8 cellular contexts compared by ENCODE assay signal in the genomic region with DNA sequence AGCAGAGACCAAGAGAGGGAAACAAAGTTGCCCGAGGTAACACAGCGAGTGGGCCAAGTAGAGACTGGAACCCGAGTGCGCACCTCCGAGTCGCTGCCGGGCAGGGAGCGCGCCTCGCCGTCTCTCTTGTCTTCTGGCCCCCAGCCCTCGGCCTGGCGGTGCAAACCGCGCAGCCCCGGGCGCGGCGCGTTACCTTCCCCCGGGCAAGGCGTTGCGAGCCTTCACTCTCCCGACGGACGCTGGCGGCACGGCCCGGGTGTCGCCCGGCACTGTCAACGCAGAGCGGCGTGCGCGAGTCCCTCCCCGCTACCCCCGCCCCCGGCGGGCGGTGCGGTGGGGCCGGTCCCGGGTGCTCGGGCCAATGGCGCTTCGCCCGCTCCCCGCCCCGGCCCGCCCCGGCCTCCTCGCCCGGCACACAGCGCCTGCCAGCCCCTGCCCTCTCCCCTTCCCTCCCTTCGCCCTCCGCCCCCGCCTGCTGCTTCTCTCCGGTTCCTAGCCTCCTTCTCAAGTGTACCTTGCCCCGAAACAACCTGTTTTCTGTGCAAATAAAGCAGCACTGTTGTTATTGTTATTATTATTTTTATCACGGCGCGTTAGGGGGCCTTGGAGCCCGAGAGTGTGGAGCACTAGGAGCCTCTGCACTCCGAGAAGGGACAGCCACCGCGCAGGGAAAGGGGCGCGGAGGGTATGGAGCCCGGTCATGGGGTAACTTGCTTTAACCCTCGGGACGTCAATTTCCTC. TPM values are rescaled to one million over a fixed set of nuclear protein-coding genes. Genes with fewer than 3 reads are reported as not detected.
A peak's percentile ranks its signal among the peaks of the same experiment; 100 is the strongest.
DNase-seq lines count a peak whose midpoint lies in the region; ATAC-seq and TF ChIP-seq lines count a peak whose summit lies in the region.

A gene with protein sequence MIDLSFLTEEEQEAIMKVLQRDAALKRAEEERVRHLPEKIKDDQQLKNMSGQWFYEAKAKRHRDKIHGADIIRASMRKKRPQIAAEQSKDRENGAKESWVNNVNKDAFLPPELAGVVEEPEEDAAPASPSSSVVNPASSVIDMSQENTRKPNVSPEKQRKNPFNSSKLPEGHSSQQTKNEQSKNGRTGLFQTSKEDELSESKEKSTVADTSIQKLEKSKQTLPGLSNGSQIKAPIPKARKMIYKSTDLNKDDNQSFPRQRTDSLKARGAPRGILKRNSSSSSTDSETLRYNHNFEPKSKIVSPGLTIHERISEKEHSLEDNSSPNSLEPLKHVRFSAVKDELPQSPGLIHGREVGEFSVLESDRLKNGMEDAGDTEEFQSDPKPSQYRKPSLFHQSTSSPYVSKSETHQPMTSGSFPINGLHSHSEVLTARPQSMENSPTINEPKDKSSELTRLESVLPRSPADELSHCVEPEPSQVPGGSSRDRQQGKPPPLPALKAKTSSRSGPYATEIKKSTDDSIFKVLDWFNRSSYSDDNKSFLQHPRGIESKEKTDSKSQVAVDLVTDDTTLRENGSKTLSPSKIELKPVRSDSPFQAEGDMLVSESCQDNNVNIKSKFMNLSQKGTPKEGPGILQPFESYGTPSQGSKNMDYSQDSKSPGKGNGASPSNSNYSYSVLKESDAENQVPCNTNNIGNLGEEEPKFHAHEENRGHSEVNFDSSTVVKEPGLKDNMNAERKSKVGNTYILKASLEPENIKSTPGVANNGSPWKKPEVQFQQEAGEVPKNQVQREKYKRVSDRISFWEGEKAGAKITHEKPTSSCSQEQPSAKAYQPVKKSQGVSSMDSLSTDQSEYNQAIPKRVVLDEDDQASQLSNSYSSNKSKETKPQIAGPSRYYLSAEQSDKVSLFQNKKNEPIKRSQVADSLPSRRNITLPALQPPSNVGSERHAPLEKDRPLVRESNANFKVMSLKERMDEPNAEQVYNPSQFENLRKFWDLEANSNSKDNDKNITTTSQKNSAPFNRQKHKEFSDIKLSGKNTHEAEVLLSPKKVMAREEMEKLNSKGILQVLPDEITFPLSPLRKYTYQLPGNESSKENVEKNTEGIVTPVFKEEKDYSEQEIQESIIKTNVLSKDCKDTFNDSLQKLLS (N-terminal part only) (minus strand): TSS at position 271 of the 741 bp plus-strand sequence. CDS start 53,416 bp downstream, outside the sequence.

- TF ChIP-seq EP300 in upper lobe of left lung (IDR thresholded peaks at IDR 0.05): no peak

- peak within 1 kb of the TSS; percentile 83 to 94 (median 90) for H3K4me3 Mint-ChIP-seq in IgD-negative memory B cell

- no peaks in the 10 kb centered on the region for H3K9me3 Mint-ChIP-seq in IgD-negative memory B cell

- no peaks in the 10 kb centered on the region for H3K36me3 Mint-ChIP-seq in IgD-negative memory B cell

- H3K27me3 Mint-ChIP-seq in IgD-negative memory B cell: peaks cover 26% of the 10 kb centered on the region

- TF ChIP-seq POLR2A in upper lobe of left lung (IDR thresholded peaks at IDR 0.05): peak in 2 of 4 donors; percentile 82 to 86

- WGBS in adipose tissue, 3 donors: 1 to 2% (median 1%) methylated on average over 69 to 72 of the region's 72 CpGs
- 1% methylated on average over 43 to 67 of the region's 72 CpGs for WGBS in upper lobe of left lung, 2 donors

- H3K4me3 ChIP-seq in upper lobe of left lung: peak within 1 kb of the TSS; percentile 36 to 73 (median 64)

- H3K27ac ChIP-seq in adipose tissue (ENCODE audit: low read depth, low read length) (no peak within 1 kb of the TSS), upper lobe of left lung (peak within 1 kb of the TSS; percentile 55 to 74 (median 66))

- H3K4me1 ChIP-seq in upper lobe of left lung: peaks cover 12 to 24% (median 18%) of the 10 kb centered on the region in 4 donors

- DNase-seq in Daoy (ENCODE audit: low read depth): peak; percentile 70
- peak; percentile 52 for DNase-seq in T follicular helper cell (ENCODE audit: low read depth)
- peak; percentile 87 for DNase-seq in left ventricle myocardium superior
- peak; percentile 91 for DNase-seq in posterior vena cava (ENCODE audit: low spot score)
- peak; percentile 79 to 96 for DNase-seq in upper lobe of left lung

- intact Hi-C loops in left ventricle myocardium superior (cut with micrococcal nuclease) (no loop called here), posterior vena cava (cut with DNase I) (loop anchor here in 1 of 2 donors (10.0 kb wide), 1 partner anchor 116 kb away; no protein-coding TSS in a partner anchor)

- H3K27ac Mint-ChIP-seq in IgD-negative memory B cell: peak within 1 kb of the TSS in 1 of 3 donors; percentile 68

- H3K36me3 ChIP-seq in upper lobe of left lung: no peaks in the 10 kb centered on the region

- peaks cover 9 to 20% (median 11%) of the 10 kb centered on the region in 3 donors for H3K4me1 Mint-ChIP-seq in IgD-negative memory B cell

- ATAC-seq in GM21529 (IDR thresholded peaks at IDR 0.05; ENCODE audit: unreplicated experiment): peak; percentile 75
- peak; percentile 100 for ATAC-seq in left ventricle myocardium superior
- peak; percentile 89 to 98 for ATAC-seq in upper lobe of left lung (ENCODE audit: low FRiP score in 2 of 2)

- no peaks in the 10 kb centered on the region for H3K27me3 ChIP-seq in upper lobe of left lung

- TF ChIP-seq CTCF in upper lobe of left lung (IDR thresholded peaks at IDR 0.05): peak in 1 of 6 experiments; percentile 24

- no peaks in the 10 kb centered on the region for H3K9me3 ChIP-seq in upper lobe of left lung

RNA-seq across cellular contexts. Expression of the gene that starts here (rescaled TPM):
- 28.1 and 59.4 TPM in 2 replicates for total RNA-seq in Daoy (2014; rRNA removed; shearing (Covaris generic))
- 1.3 TPM for polyA plus RNA-seq in IgD-negative memory B cell
- polyA plus RNA-seq in adipose tissue: 10 to 100 TPM in 2 of 3 donors, 1 to 10 TPM in 1; 1.2 to 11.0 (median 10.1) TPM
- 2.8 TPM for total RNA-seq in left ventricle myocardium superior
- total RNA-seq in posterior vena cava: 100 to 1,000 TPM; 144 to 183 TPM
- total RNA-seq in upper lobe of left lung: 10 to 100 TPM; 11.9 to 52.7 (median 20.1) TPM
